In genomic region chr19:55474269-55475265, GRCh38 we compare ENCODE assay signal across 2 cellular contexts.
TF ChIP-seq lines count a peak whose summit lies in the region.

No MANE protein-coding gene starts in this region.

TF ChIP-seq in Ishikawa, 13 proteins besides CTCF, POLR2A, EP300 and RAD21:
- TF ChIP-seq TEAD4 (IDR thresholded peaks at IDR 0.05) (peak; percentile 82), YY1 (IDR thresholded peaks at IDR 0.05; ENCODE audit: low read depth) (0 out of 2 replicates have a peak, but pooled peaks have one; percentile 11), CREB1 (IDR thresholded peaks at IDR 0.05; ENCODE audit: low read depth) (no peak), TAF1 (IDR thresholded peaks at IDR 0.05; ENCODE audit: low read depth) (no peak), CEBPB (IDR thresholded peaks at IDR 0.05) (no peak), REST (IDR thresholded peaks at IDR 0.05; ENCODE audit: low read depth) (no peak), TCF12 (IDR thresholded peaks at IDR 0.05; ENCODE audit: low read depth) (peak; percentile 30; the same call in 1 of the 2 replicates), MAX (IDR thresholded peaks at IDR 0.05) (peak; percentile 5; the same call in 1 of the 2 replicates), NFIC (IDR thresholded peaks at IDR 0.05) (peak; percentile 60)

TF ChIP-seq in K562, 482 proteins besides CTCF, POLR2A, EP300 and RAD21:
- TF ChIP-seq TAF15 (IDR thresholded peaks at IDR 0.05; ENCODE audit: low read depth, low read length) (no peak), ZNF121 (CRISPR knock-in tag; conservative IDR thresholded peaks at IDR 0.05) (peak; percentile 36; the same call in 1 of the 2 replicates), WHSC1 (IDR thresholded peaks at IDR 0.05; ENCODE audit: low read length) (no peak), ZNF395 (CRISPR knock-in tag; IDR thresholded peaks at IDR 0.05) (no peak), RBM17 (IDR thresholded peaks at IDR 0.05; ENCODE audit: borderline replicate concordance, low read depth, low read length) (no peak), POLR3G (IDR thresholded peaks at IDR 0.05; ENCODE audit: extremely low read depth, insufficient read length, insufficient replicate concordance) (no peak), ZHX1 (conservative IDR thresholded peaks at IDR 0.05; ENCODE audit: low read length) (no peak), ZFP1 (CRISPR knock-in tag; IDR thresholded peaks at IDR 0.05) (no peak), MAX (CRISPR knock-in tag; IDR thresholded peaks at IDR 0.05) (peak; percentile 12; the same call in 1 of the 2 replicates), TOE1 (IDR thresholded peaks at IDR 0.05; ENCODE audit: borderline replicate concordance) (no peak), TOE1 (CRISPR knock-in tag; IDR thresholded peaks at IDR 0.05; ENCODE audit: borderline replicate concordance, low read depth) (0 out of 2 replicates have a peak, but pooled peaks have one; percentile 31), ZNF785 (CRISPR knock-in tag; IDR thresholded peaks at IDR 0.05) (no peak), ZNF655 (CRISPR knock-in tag; IDR thresholded peaks at IDR 0.05) (no peak), XRCC3 (IDR thresholded peaks at IDR 0.05) (no peak)
